ENCODE assay signal across 10 cellular contexts in genomic region chr12:39807043-39807442, GRCh38.
A peak's percentile ranks its signal among the peaks of the same experiment; 100 is the strongest.
DNase-seq lines count a peak whose midpoint lies in the region; ATAC-seq and TF ChIP-seq lines count a peak whose summit lies in the region.
"Had no signal": no experiment of that assay in that cellular context is flagged by ENCODE, and none has a peak within 500 bp of the region (broad histone marks: within the 10 kb centered on the region; RNA-seq: fewer than 3 reads in every experiment).

No MANE protein-coding gene starts in this region.

- DNase-seq in 8988T (peak; percentile 21), MM.1S (no peak), choroid plexus epithelial cell (ENCODE audit: low read depth) (peak; percentile 30), LoVo (ENCODE audit: low spot score) (no peak), OCI-M2 (lab: John Stamatoyannopoulos, UW; ENCODE audit: unreplicated experiment) (no peak)
- no peak for DNase-seq in activated T-cell treated with anti-CD3 and anti-CD28 coated beads, Interleukin-2, amount 50 U/mL, for 48 hours
- DNase-seq: activated naive CD4-positive, alpha-beta T cell treated with anti-CD3 and anti-CD28 coated beads, Interleukin-2, amount 10 ng/mL, durations not matched to agents 7 days and 5 days; DND-41 had no signal

- H3K27ac ChIP-seq in MM.1S (ENCODE audit: low read length) = no peak overlapping the region

- no peak overlapping the region for H3K4me2 ChIP-seq in MM.1S (ENCODE audit: low read depth, low read length)

- TF ChIP-seq CTCF in MM.1S (IDR thresholded peaks at IDR 0.05; ENCODE audit: low read length) = 0 out of 2 replicates have a peak, but pooled peaks have one; percentile 12
- TF ChIP-seq CTCF in choroid plexus epithelial cell (conservative IDR thresholded peaks at IDR 0.05; ENCODE audit: low read depth, low read length) = peak; percentile 40

- no peaks in the 10 kb centered on the region for H3K9me2 ChIP-seq in MM.1S (replicated peaks; ENCODE audit: insufficient read depth, low read length)

- no peaks in the 10 kb centered on the region for H3K4me1 ChIP-seq in MM.1S (ENCODE audit: low read length)

- peak; percentile 75 for ATAC-seq in GM18909 (IDR thresholded peaks at IDR 0.05; ENCODE audit: poor library complexity, unreplicated experiment)
- no peak for ATAC-seq in HG03280 (IDR thresholded peaks at IDR 0.05; ENCODE audit: unreplicated experiment)

- no peak overlapping the region for H2AFZ ChIP-seq in MM.1S (ENCODE audit: low read length)

- H4K20me1 ChIP-seq in MM.1S (ENCODE audit: insufficient read depth, low read length) = no peaks in the 10 kb centered on the region

- no peaks in the 10 kb centered on the region for H3K36me3 ChIP-seq in MM.1S (replicated peaks; ENCODE audit: insufficient read depth, low read length)

- no peaks in the 10 kb centered on the region for H3K9me3 ChIP-seq in MM.1S (replicated peaks; ENCODE audit: insufficient read depth, low read length)

- H3K27me3 ChIP-seq in MM.1S (replicated peaks; ENCODE audit: insufficient read depth, low read length) = no peaks in the 10 kb centered on the region

- H3K4me3 ChIP-seq in MM.1S (ENCODE audit: low read length) (no peak overlapping the region), choroid plexus epithelial cell (ENCODE audit: low read depth, low read length) (no peak overlapping the region)

- H3F3A ChIP-seq in MM.1S (ENCODE audit: insufficient read depth, low read length) = no peaks in the 10 kb centered on the region

- no peak overlapping the region for H3K9ac ChIP-seq in MM.1S (ENCODE audit: low read length)

- H3K79me2 ChIP-seq in MM.1S (ENCODE audit: low read length) = no peaks in the 10 kb centered on the region

Comparison
In these comparisons a context has a peak if more than half of its experiments do, and no peak if none do; other contexts are left out.
1. DNase-seq: peak in 8988T (single experiment) and choroid plexus epithelial cell (single experiment); none in MM.1S (single experiment), activated T-cell treated with anti-CD3 and anti-CD28 coated beads, Interleukin-2, amount 50 U/mL, for 48 hours (0 of 2), LoVo (single experiment) and OCI-M2 (single experiment).